ENCODE assay signal across 20 cellular contexts in the genomic region with DNA sequence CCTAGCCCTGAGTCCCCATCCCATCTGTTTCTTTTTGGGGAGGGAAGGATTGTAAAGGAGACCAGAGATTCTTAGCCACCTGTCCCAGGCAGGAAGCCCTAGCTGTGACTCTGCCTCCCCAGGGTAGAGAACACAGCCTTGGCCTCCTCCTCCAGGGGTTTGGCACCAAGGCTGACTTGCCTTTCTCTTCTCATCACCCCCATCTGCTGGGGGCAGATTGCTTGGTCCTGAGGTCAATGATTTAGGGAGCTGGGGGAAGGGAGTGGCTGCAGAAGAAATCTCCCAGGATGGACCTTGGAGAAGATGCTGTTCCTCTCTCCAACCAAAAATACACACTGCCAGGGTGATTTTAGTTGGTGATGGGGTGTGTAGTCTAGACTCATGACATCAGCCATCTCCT. TPM values are rescaled to one million over a fixed set of nuclear protein-coding genes. Genes with fewer than 3 reads are reported as not detected.
"Had no signal": no experiment of that assay in that cellular context is flagged by ENCODE, and none has a peak within 500 bp of the region (broad histone marks: within the 10 kb centered on the region; RNA-seq: fewer than 3 reads in every experiment).

No MANE protein-coding gene starts in this region.

- H3K9me3 ChIP-seq: breast epithelium, MG63 had no signal

- H3K27ac Mint-ChIP-seq: activated CD4-positive, alpha-beta T cell treated with anti-CD3 and anti-CD28 coated beads, Interleukin-2, amount 10 ng/mL, durations not matched to agents 24 days and 14 days; activated CD8-positive, alpha-beta memory T cell treated with anti-CD3 and anti-CD28 coated beads, Interleukin-2, amount 10 ng/mL, durations not matched to agents 7 days and 5 days; activated naive CD4-positive, alpha-beta T cell treated with anti-CD3 and anti-CD28 coated beads, Interleukin-2, amount 50 U/mL, for 24 hours; activated T-cell treated with anti-CD3 and anti-CD28 coated beads, Interleukin-2, amount 50 U/mL, for 24 hours; activated T-helper 1 cell treated with anti-CD3 and anti-CD28 coated beads, Interleukin-12 subunit alpha, Interleukin-12 subunit beta, Interleukin-2, Interleukin-4 antibody, amounts not matched to agents 30 ng/mL and 10 ng/mL and 1 ng/mL, durations not matched to agents 14 hours and 24 hours and 36 hours had no signal

- H3K27ac ChIP-seq: breast epithelium, Peyer's patch had no signal

- H3K9me3 Mint-ChIP-seq: activated CD4-positive, alpha-beta T cell treated with anti-CD3 and anti-CD28 coated beads, Interleukin-2, amount 10 ng/mL, durations not matched to agents 24 days and 14 days; activated naive CD4-positive, alpha-beta T cell treated with anti-CD3 and anti-CD28 coated beads, Interleukin-2, amount 50 U/mL, for 24 hours; activated T-cell treated with anti-CD3 and anti-CD28 coated beads, Interleukin-2, amount 50 U/mL, for 24 hours; activated T-helper 1 cell treated with anti-CD3 and anti-CD28 coated beads, Interleukin-12 subunit alpha, Interleukin-12 subunit beta, Interleukin-2, Interleukin-4 antibody, amounts not matched to agents 30 ng/mL and 10 ng/mL and 1 ng/mL, durations not matched to agents 14 hours and 24 hours and 36 hours had no signal

- H3K36me3 Mint-ChIP-seq: activated CD8-positive, alpha-beta memory T cell treated with anti-CD3 and anti-CD28 coated beads, Interleukin-2, amount 10 ng/mL, durations not matched to agents 7 days and 5 days; activated naive CD4-positive, alpha-beta T cell treated with anti-CD3 and anti-CD28 coated beads, Interleukin-2, amount 50 U/mL, for 24 hours had no signal

- H3K4me3 ChIP-seq: breast epithelium, MG63, Peyer's patch had no signal

- ATAC-seq: activated CD4-positive, CD25-positive, alpha-beta regulatory T cell treated with anti-CD3 and anti-CD28 coated beads, Interleukin-2, amount 50 U/mL, for 24 hours; activated CD8-positive, alpha-beta memory T cell treated with anti-CD3 and anti-CD28 coated beads, Interleukin-2, amount 10 ng/mL, durations not matched to agents 7 days and 5 days had no signal

- H3K4me3 Mint-ChIP-seq: activated CD4-positive, alpha-beta T cell treated with anti-CD3 and anti-CD28 coated beads, Interleukin-2, amount 10 ng/mL, durations not matched to agents 24 days and 14 days; activated CD8-positive, alpha-beta memory T cell treated with anti-CD3 and anti-CD28 coated beads, Interleukin-2, amount 10 ng/mL, durations not matched to agents 7 days and 5 days; activated naive CD4-positive, alpha-beta T cell treated with anti-CD3 and anti-CD28 coated beads, Interleukin-2, amount 50 U/mL, for 24 hours; activated T-cell treated with anti-CD3 and anti-CD28 coated beads, Interleukin-2, amount 50 U/mL, for 24 hours; activated T-helper 1 cell treated with anti-CD3 and anti-CD28 coated beads, Interleukin-12 subunit alpha, Interleukin-12 subunit beta, Interleukin-2, Interleukin-4 antibody, amounts not matched to agents 30 ng/mL and 10 ng/mL and 1 ng/mL, durations not matched to agents 14 hours and 24 hours and 36 hours had no signal

- DNase-seq: activated CD4-positive, alpha-beta T cell treated with anti-CD3 and anti-CD28 coated beads, Interleukin-2, amount 10 ng/mL, durations not matched to agents 24 days and 14 days; activated CD4-positive, alpha-beta T cell treated with anti-CD3 and anti-CD28 coated beads, Interleukin-2, amount 50 U/mL, for 48 hours; activated CD8-positive, alpha-beta memory T cell treated with anti-CD3 and anti-CD28 coated beads, Interleukin-2, amount 10 ng/mL, durations not matched to agents 7 days and 5 days; activated effector memory CD4-positive, alpha-beta T cell treated with Interleukin-2 at 50 U/mL for 16 hours; activated naive CD4-positive, alpha-beta T cell; activated T-cell treated with anti-CD3 and anti-CD28 coated beads, Interleukin-2, amount 50 U/mL, for 24 hours; aorta; caudate nucleus; MG63; NCI-H1105; NCI-H1436; NCI-H187; NCI-H69; SIG-M5; T-helper 1 cell had no signal

- H3K27me3 ChIP-seq: MG63 had no signal

- H3K36me3 ChIP-seq: breast epithelium, MG63, Peyer's patch had no signal

RNA-seq across cellular contexts. Expression of a gene that starts 2.6 kb away (rescaled TPM):
- total RNA-seq: activated CD4-positive, alpha-beta T cell treated with anti-CD3 and anti-CD28 coated beads, Interleukin-2, amount 10 ng/mL, durations not matched to agents 24 days and 14 days; activated CD8-positive, alpha-beta memory T cell treated with anti-CD3 and anti-CD28 coated beads, Interleukin-2, amount 10 ng/mL, durations not matched to agents 7 days and 5 days; activated T-helper 1 cell treated with anti-CD3 and anti-CD28 coated beads, Interleukin-12 subunit alpha, Interleukin-12 subunit beta, Interleukin-2, Interleukin-4 antibody, amounts not matched to agents 30 ng/mL and 10 ng/mL and 1 ng/mL, durations not matched to agents 14 hours and 24 hours and 36 hours; aorta had no signal
